29 cellular contexts compared by ENCODE assay signal in the genomic region with DNA sequence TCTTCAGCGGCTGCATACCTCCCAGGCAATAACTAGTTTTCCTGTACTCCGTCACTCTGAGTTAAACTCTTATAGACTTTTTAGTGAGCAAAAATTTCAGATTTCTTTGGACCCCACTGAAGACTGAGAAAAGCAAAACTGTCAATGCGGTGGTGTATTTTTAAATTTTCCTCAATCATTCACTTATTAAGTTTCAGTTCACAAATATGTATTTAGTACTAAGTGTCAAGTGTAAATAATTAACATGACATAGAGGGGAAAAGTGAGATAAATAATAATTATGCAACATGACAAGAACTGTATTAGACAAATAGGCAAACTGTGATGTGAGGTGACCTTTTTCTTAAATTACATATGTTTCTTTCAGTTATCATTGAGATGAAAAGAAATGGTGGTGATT.
DNase-seq lines count a peak whose midpoint lies in the region; ATAC-seq, FAIRE-seq and TF ChIP-seq lines count a peak whose summit lies in the region.
"Had no signal": no experiment of that assay in that cellular context is flagged by ENCODE, and none has a peak within 500 bp of the region (broad histone marks: within the 10 kb centered on the region; RNA-seq: fewer than 3 reads in every experiment).

No MANE protein-coding gene starts in this region.

- ATAC-seq in GM19372 (IDR thresholded peaks at IDR 0.05; ENCODE audit: low read depth, unreplicated experiment) (peak; percentile 61), HG02588 (IDR thresholded peaks at IDR 0.05; ENCODE audit: unreplicated experiment) (peak; percentile 60), HG03135 (IDR thresholded peaks at IDR 0.05; ENCODE audit: unreplicated experiment) (peak; percentile 78)
- ATAC-seq: activated CD4-positive, CD25-positive, alpha-beta regulatory T cell treated with anti-CD3 and anti-CD28 coated beads, Interleukin-2, amount 50 U/mL, for 24 hours; gastroesophageal sphincter; left colon; psoas muscle; upper lobe of right lung had no signal

- H3K36me3 ChIP-seq in kidney (ENCODE audit: control insufficient read depth in 1 of 2, insufficient read depth in 2 of 2, low read length in 2 of 2) = no peaks in the 10 kb centered on the region
- H3K36me3 ChIP-seq: esophagus muscularis mucosa, gastroesophageal sphincter, upper lobe of right lung had no signal

- H3K4me1 Mint-ChIP-seq in immature natural killer cell (no peaks in the 10 kb centered on the region), progenitor cell of endocrine pancreas (ENCODE audit: low read depth) (no peaks in the 10 kb centered on the region)
- H3K4me1 Mint-ChIP-seq: H9, nephron had no signal

- H3K36me3 Mint-ChIP-seq in immature natural killer cell (no peaks in the 10 kb centered on the region), progenitor cell of endocrine pancreas (ENCODE audit: insufficient read depth) (no peaks in the 10 kb centered on the region)
- H3K36me3 Mint-ChIP-seq: activated naive CD8-positive, alpha-beta T cell had no signal

- no peak for FAIRE-seq in kidney (lab: Jason Lieb, UNC)
- FAIRE-seq: small intestine had no signal

- H3K27me3 Mint-ChIP-seq in immature natural killer cell (ENCODE audit: low read depth in 3 of 3) (peaks cover 1 to 6% (median 2%) of the 10 kb centered on the region in 3 donors), progenitor cell of endocrine pancreas (no peaks in the 10 kb centered on the region)

- no peak overlapping the region for H3K27ac ChIP-seq in kidney (ENCODE audit: low read depth in 2 of 2, low read length in 2 of 2)
- H3K27ac ChIP-seq: esophagus muscularis mucosa, gastroesophageal sphincter, psoas muscle, SK-N-MC, upper lobe of right lung had no signal

- H3K27ac Mint-ChIP-seq in immature natural killer cell = no peak overlapping the region
- H3K27ac Mint-ChIP-seq in progenitor cell of endocrine pancreas = no peak overlapping the region
- H3K27ac Mint-ChIP-seq: activated naive CD8-positive, alpha-beta T cell; H9; nephron; T-helper 2 cell treated with Interferon-gamma antibody and Interleukin-4, amounts not matched to agents 5 μg/mL and 100 μg/mL, for 36 hours had no signal

- H3K9me3 ChIP-seq in kidney (ENCODE audit: control insufficient read depth in 1 of 2, low read length in 2 of 2) = no peaks in the 10 kb centered on the region
- H3K9me3 ChIP-seq: esophagus muscularis mucosa, gastroesophageal sphincter, psoas muscle, upper lobe of right lung had no signal

- H3K4me1 ChIP-seq in kidney (ENCODE audit: control insufficient read depth in 1 of 2, insufficient read depth in 1 of 2, low read depth in 1 of 2, low read length in 2 of 2) = no peaks in the 10 kb centered on the region
- H3K4me1 ChIP-seq: esophagus muscularis mucosa, gastroesophageal sphincter, psoas muscle, upper lobe of right lung had no signal

- intact Hi-C loops in kidney (cut with DNase I) = no loop called here

- DNase-seq in NCI-H1930 (lab: John Stamatoyannopoulos, UW) (no peak), immature natural killer cell (no peak), progenitor cell of endocrine pancreas (ENCODE audit: low spot score, unreplicated experiment) (no peak), kidney (no peak)
- DNase-seq: activated T-cell treated with anti-CD3 and anti-CD28 coated beads, Interleukin-2, amount 50 U/mL, for 48 hours; AML-193; effector CD4-positive, alpha-beta T cell; H9; KG1; left colon; mesendoderm; MV-4-11; NCI-H187; NCI-H446 treated with DMSO at 0.1 percent for 48 hours; NK-92 treated with Interleukin-12 subunit alpha and Interleukin-12 subunit beta, amount 100 ng/mL, for 24 hours; psoas muscle; small intestine; stimulated activated CD4-positive, alpha-beta T cell treated with anti-CD3 and anti-CD28 coated beads, Interleukin-4, amount 100 ng/mL, for 24 hours; upper lobe of right lung had no signal

- H3K4me3 Mint-ChIP-seq in immature natural killer cell (no peak overlapping the region), progenitor cell of endocrine pancreas (ENCODE audit: low read depth) (no peak overlapping the region)
- H3K4me3 Mint-ChIP-seq: activated naive CD8-positive, alpha-beta T cell; H9; nephron; T-helper 2 cell treated with Interferon-gamma antibody and Interleukin-4, amounts not matched to agents 5 μg/mL and 100 μg/mL, for 36 hours had no signal

- TF ChIP-seq CTCF in progenitor cell of endocrine pancreas (IDR thresholded peaks at IDR 0.05; ENCODE audit: unreplicated experiment) = no peak
- TF ChIP-seq CTCF in kidney (IDR thresholded peaks at IDR 0.05; ENCODE audit: borderline replicate concordance, extremely low read depth, insufficient read depth) = no peak

- H3K9me3 Mint-ChIP-seq in immature natural killer cell (peaks cover 0 to 7% (median 4%) of the 10 kb centered on the region in 6 donors), progenitor cell of endocrine pancreas (ENCODE audit: low read depth) (peaks cover 4% of the 10 kb centered on the region)
- H3K9me3 Mint-ChIP-seq: T-helper 2 cell treated with Interferon-gamma antibody and Interleukin-4, amounts not matched to agents 5 μg/mL and 100 μg/mL, for 36 hours had no signal

- H3K9ac ChIP-seq in kidney (ENCODE audit: low read length in 2 of 2) = no peak overlapping the region

- no peak overlapping the region for H3K4me3 ChIP-seq in kidney (ENCODE audit: low read length in 2 of 2)
- H3K4me3 ChIP-seq: esophagus muscularis mucosa, gastroesophageal sphincter, psoas muscle, SK-N-MC, upper lobe of right lung had no signal
